Comparison of ENCODE assay signal across 1 cellular context in the genomic region with DNA sequence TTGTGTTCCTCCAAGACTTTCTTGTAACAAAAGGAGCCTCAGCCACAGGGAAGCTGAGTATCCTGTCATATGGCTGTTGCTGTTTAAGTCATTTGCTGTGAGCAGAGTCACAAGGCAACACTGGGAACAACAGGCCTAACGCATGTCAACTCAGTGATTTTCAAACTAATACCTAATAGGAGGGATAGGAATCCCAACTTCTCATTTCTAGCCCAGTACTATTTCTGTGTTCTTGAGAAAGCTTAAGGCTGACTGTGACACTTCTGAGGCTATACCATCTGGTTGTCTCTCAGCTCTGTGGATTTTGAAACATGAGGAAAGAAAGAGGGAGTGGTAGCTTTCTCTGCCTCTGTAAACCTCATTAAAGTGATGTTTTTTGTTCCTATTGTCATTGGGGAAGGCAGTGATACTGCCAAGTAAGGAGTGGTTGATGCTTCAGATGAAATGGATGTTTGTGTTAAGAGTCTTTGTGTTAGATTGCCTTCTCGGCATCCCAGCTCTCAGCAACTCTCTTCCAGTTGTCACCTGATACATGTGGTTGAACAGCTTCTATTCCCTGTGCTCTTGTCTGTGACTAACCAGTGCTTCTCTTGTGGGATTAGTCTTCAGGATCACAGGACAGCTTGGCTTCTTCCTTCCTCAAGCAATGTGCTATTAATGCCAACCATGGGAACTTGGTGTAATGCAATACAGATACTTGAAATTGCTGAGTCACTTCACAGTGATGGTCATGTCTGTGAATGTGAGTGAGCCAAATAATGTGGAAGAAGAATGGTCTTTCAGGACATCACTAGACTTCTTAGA.
TF ChIP-seq lines count a peak whose summit lies in the region.

No MANE protein-coding gene starts in this region.

TF ChIP-seq in K562, 482 proteins besides CTCF, POLR2A, EP300 and RAD21 (continued from another document and continues in another):
- TF ChIP-seq, protein P1, sequence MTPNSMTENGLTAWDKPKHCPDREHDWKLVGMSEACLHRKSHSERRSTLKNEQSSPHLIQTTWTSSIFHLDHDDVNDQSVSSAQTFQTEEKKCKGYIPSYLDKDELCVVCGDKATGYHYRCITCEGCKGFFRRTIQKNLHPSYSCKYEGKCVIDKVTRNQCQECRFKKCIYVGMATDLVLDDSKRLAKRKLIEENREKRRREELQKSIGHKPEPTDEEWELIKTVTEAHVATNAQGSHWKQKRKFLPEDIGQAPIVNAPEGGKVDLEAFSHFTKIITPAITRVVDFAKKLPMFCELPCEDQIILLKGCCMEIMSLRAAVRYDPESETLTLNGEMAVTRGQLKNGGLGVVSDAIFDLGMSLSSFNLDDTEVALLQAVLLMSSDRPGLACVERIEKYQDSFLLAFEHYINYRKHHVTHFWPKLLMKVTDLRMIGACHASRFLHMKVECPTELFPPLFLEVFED (CRISPR knock-in tag; conservative IDR thresholded peaks at IDR 0.05): no peak
- TF ChIP-seq C11orf30 (IDR thresholded peaks at IDR 0.05; ENCODE audit: low read depth): peak; percentile 92
- no peak for TF ChIP-seq MEF2A (IDR thresholded peaks at IDR 0.05; ENCODE audit: control insufficient read depth, low read depth, low read length)
- TF ChIP-seq MAFF (IDR thresholded peaks at IDR 0.05; ENCODE audit: low read length): peak; percentile 94
- TF ChIP-seq SLC30A9 (CRISPR knock-in tag; IDR thresholded peaks at IDR 0.05): no peak
- TF ChIP-seq ZC3H4 (CRISPR knock-in tag; IDR thresholded peaks at IDR 0.05; ENCODE audit: borderline replicate concordance): no peak
- no peak for TF ChIP-seq E2F3 (CRISPR knock-in tag; IDR thresholded peaks at IDR 0.05)
- TF ChIP-seq MAFG (tag; conservative IDR thresholded peaks at IDR 0.05): peak; percentile 99
- TF ChIP-seq ZNF316 (IDR thresholded peaks at IDR 0.05): peak; percentile 96
- no peak for TF ChIP-seq NEUROD1 (IDR thresholded peaks at IDR 0.05; ENCODE audit: borderline replicate concordance, low read depth, low read length, partially characterized antibody)
- no peak for TF ChIP-seq CHD2 (IDR thresholded peaks at IDR 0.05; ENCODE audit: low read depth, low read length)
- TF ChIP-seq, protein P2, sequence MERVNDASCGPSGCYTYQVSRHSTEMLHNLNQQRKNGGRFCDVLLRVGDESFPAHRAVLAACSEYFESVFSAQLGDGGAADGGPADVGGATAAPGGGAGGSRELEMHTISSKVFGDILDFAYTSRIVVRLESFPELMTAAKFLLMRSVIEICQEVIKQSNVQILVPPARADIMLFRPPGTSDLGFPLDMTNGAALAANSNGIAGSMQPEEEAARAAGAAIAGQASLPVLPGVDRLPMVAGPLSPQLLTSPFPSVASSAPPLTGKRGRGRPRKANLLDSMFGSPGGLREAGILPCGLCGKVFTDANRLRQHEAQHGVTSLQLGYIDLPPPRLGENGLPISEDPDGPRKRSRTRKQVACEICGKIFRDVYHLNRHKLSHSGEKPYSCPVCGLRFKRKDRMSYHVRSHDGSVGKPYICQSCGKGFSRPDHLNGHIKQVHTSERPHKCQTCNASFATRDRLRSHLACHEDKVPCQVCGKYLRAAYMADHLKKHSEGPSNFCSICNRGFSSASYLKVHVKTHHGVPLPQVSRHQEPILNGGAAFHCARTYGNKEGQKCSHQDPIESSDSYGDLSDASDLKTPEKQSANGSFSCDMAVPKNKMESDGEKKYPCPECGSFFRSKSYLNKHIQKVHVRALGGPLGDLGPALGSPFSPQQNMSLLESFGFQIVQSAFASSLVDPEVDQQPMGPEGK (CRISPR knock-in tag; IDR thresholded peaks at IDR 0.05; ENCODE audit: borderline replicate concordance): no peak
- no peak for TF ChIP-seq PURB (CRISPR knock-in tag; IDR thresholded peaks at IDR 0.05; ENCODE audit: low read depth)
- peak; percentile 97 for TF ChIP-seq NFE2L1 (tag; IDR thresholded peaks at IDR 0.05; ENCODE audit: borderline replicate concordance, low read depth)
- 0 out of 2 replicates have a peak, but pooled peaks have one; percentile 18 for TF ChIP-seq MEF2D (tag; conservative IDR thresholded peaks at IDR 0.05; ENCODE audit: low read depth)
- no peak for TF ChIP-seq PTBP1 (IDR thresholded peaks at IDR 0.05; ENCODE audit: low read depth, low read length)
- no peak for TF ChIP-seq ZNF780A (CRISPR knock-in tag; IDR thresholded peaks at IDR 0.05)
- TF ChIP-seq DPF2 (IDR thresholded peaks at IDR 0.05): peak; percentile 43; the same call in 1 of the 2 replicates
- TF ChIP-seq, protein P3, sequence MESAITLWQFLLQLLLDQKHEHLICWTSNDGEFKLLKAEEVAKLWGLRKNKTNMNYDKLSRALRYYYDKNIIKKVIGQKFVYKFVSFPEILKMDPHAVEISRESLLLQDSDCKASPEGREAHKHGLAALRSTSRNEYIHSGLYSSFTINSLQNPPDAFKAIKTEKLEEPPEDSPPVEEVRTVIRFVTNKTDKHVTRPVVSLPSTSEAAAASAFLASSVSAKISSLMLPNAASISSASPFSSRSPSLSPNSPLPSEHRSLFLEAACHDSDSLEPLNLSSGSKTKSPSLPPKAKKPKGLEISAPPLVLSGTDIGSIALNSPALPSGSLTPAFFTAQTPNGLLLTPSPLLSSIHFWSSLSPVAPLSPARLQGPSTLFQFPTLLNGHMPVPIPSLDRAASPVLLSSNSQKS (CRISPR knock-in tag; IDR thresholded peaks at IDR 0.05): no peak
- TF ChIP-seq, protein P4, sequence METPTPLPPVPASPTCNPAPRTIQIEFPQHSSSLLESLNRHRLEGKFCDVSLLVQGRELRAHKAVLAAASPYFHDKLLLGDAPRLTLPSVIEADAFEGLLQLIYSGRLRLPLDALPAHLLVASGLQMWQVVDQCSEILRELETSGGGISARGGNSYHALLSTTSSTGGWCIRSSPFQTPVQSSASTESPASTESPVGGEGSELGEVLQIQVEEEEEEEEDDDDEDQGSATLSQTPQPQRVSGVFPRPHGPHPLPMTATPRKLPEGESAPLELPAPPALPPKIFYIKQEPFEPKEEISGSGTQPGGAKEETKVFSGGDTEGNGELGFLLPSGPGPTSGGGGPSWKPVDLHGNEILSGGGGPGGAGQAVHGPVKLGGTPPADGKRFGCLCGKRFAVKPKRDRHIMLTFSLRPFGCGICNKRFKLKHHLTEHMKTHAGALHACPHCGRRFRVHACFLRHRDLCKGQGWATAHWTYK (CRISPR knock-in tag; IDR thresholded peaks at IDR 0.05): 0 out of 2 replicates have a peak, but pooled peaks have one; percentile 28
- TF ChIP-seq NFATC3 (IDR thresholded peaks at IDR 0.05): no peak
- no peak for TF ChIP-seq CEBPG (CRISPR knock-in tag; IDR thresholded peaks at IDR 0.05)
- 0 out of 4 replicates have a peak, but pooled peaks of 1 of the 2 experiments have one; percentile 13 for TF ChIP-seq CEBPG (tag; conservative IDR thresholded peaks at IDR 0.05 in 1 of 2, IDR thresholded peaks at IDR 0.05 in 1 of 2)
- TF ChIP-seq ARID1B (IDR thresholded peaks at IDR 0.05): peak; percentile 36; the same call in 1 of the 2 replicates
- no peak for TF ChIP-seq ZNF41 (CRISPR knock-in tag; conservative IDR thresholded peaks at IDR 0.05)
- peak; percentile 90 for TF ChIP-seq MAFK (IDR thresholded peaks at IDR 0.05; ENCODE audit: low read length)
- TF ChIP-seq, protein P5, sequence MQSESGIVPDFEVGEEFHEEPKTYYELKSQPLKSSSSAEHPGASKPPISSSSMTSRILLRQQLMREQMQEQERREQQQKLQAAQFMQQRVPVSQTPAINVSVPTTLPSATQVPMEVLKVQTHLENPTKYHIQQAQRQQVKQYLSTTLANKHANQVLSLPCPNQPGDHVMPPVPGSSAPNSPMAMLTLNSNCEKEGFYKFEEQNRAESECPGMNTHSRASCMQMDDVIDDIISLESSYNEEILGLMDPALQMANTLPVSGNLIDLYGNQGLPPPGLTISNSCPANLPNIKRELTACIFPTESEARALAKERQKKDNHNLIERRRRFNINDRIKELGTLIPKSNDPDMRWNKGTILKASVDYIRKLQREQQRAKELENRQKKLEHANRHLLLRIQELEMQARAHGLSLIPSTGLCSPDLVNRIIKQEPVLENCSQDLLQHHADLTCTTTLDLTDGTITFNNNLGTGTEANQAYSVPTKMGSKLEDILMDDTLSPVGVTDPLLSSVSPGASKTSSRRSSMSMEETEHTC (IDR thresholded peaks at IDR 0.05): no peak
- TF ChIP-seq ZNF408 (CRISPR knock-in tag; IDR thresholded peaks at IDR 0.05; ENCODE audit: low read depth): no peak
- TF ChIP-seq CBX1 (IDR thresholded peaks at IDR 0.05; ENCODE audit: low read depth): no peak
- no peak for TF ChIP-seq ZNF507 (tag; conservative IDR thresholded peaks at IDR 0.05)
- TF ChIP-seq NFE2 (IDR thresholded peaks at IDR 0.05; ENCODE audit: low read depth): peak; percentile 96
- TF ChIP-seq, protein P6, sequence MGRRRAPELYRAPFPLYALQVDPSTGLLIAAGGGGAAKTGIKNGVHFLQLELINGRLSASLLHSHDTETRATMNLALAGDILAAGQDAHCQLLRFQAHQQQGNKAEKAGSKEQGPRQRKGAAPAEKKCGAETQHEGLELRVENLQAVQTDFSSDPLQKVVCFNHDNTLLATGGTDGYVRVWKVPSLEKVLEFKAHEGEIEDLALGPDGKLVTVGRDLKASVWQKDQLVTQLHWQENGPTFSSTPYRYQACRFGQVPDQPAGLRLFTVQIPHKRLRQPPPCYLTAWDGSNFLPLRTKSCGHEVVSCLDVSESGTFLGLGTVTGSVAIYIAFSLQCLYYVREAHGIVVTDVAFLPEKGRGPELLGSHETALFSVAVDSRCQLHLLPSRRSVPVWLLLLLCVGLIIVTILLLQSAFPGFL (CRISPR knock-in tag; IDR thresholded peaks at IDR 0.05): no peak
- no peak for TF ChIP-seq TFAM (CRISPR knock-in tag; conservative IDR thresholded peaks at IDR 0.05)
- 0 out of 4 replicates have a peak, but pooled peaks of 1 of the 2 experiments have one; percentile 50 for TF ChIP-seq KDM4B (IDR thresholded peaks at IDR 0.05; ENCODE audit: borderline replicate concordance in 2 of 2, low read depth in 1 of 2)
- TF ChIP-seq ZNF324 (CRISPR knock-in tag; IDR thresholded peaks at IDR 0.05): no peak
- TF ChIP-seq CBX2 (IDR thresholded peaks at IDR 0.05; ENCODE audit: insufficient read depth, low read length, poor library complexity, severe bottlenecking): no peak
- TF ChIP-seq, protein P7, sequence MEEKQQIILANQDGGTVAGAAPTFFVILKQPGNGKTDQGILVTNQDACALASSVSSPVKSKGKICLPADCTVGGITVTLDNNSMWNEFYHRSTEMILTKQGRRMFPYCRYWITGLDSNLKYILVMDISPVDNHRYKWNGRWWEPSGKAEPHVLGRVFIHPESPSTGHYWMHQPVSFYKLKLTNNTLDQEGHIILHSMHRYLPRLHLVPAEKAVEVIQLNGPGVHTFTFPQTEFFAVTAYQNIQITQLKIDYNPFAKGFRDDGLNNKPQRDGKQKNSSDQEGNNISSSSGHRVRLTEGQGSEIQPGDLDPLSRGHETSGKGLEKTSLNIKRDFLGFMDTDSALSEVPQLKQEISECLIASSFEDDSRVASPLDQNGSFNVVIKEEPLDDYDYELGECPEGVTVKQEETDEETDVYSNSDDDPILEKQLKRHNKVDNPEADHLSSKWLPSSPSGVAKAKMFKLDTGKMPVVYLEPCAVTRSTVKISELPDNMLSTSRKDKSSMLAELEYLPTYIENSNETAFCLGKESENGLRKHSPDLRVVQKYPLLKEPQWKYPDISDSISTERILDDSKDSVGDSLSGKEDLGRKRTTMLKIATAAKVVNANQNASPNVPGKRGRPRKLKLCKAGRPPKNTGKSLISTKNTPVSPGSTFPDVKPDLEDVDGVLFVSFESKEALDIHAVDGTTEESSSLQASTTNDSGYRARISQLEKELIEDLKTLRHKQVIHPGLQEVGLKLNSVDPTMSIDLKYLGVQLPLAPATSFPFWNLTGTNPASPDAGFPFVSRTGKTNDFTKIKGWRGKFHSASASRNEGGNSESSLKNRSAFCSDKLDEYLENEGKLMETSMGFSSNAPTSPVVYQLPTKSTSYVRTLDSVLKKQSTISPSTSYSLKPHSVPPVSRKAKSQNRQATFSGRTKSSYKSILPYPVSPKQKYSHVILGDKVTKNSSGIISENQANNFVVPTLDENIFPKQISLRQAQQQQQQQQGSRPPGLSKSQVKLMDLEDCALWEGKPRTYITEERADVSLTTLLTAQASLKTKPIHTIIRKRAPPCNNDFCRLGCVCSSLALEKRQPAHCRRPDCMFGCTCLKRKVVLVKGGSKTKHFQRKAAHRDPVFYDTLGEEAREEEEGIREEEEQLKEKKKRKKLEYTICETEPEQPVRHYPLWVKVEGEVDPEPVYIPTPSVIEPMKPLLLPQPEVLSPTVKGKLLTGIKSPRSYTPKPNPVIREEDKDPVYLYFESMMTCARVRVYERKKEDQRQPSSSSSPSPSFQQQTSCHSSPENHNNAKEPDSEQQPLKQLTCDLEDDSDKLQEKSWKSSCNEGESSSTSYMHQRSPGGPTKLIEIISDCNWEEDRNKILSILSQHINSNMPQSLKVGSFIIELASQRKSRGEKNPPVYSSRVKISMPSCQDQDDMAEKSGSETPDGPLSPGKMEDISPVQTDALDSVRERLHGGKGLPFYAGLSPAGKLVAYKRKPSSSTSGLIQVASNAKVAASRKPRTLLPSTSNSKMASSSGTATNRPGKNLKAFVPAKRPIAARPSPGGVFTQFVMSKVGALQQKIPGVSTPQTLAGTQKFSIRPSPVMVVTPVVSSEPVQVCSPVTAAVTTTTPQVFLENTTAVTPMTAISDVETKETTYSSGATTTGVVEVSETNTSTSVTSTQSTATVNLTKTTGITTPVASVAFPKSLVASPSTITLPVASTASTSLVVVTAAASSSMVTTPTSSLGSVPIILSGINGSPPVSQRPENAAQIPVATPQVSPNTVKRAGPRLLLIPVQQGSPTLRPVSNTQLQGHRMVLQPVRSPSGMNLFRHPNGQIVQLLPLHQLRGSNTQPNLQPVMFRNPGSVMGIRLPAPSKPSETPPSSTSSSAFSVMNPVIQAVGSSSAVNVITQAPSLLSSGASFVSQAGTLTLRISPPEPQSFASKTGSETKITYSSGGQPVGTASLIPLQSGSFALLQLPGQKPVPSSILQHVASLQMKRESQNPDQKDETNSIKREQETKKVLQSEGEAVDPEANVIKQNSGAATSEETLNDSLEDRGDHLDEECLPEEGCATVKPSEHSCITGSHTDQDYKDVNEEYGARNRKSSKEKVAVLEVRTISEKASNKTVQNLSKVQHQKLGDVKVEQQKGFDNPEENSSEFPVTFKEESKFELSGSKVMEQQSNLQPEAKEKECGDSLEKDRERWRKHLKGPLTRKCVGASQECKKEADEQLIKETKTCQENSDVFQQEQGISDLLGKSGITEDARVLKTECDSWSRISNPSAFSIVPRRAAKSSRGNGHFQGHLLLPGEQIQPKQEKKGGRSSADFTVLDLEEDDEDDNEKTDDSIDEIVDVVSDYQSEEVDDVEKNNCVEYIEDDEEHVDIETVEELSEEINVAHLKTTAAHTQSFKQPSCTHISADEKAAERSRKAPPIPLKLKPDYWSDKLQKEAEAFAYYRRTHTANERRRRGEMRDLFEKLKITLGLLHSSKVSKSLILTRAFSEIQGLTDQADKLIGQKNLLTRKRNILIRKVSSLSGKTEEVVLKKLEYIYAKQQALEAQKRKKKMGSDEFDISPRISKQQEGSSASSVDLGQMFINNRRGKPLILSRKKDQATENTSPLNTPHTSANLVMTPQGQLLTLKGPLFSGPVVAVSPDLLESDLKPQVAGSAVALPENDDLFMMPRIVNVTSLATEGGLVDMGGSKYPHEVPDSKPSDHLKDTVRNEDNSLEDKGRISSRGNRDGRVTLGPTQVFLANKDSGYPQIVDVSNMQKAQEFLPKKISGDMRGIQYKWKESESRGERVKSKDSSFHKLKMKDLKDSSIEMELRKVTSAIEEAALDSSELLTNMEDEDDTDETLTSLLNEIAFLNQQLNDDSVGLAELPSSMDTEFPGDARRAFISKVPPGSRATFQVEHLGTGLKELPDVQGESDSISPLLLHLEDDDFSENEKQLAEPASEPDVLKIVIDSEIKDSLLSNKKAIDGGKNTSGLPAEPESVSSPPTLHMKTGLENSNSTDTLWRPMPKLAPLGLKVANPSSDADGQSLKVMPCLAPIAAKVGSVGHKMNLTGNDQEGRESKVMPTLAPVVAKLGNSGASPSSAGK (IDR thresholded peaks at IDR 0.05): 0 out of 2 replicates have a peak, but pooled peaks have one; percentile 12
- TF ChIP-seq FUS (optimal IDR thresholded peaks at IDR 0.05; ENCODE audit: low read depth, low read length): no peak
- TF ChIP-seq CREB1 (IDR thresholded peaks at IDR 0.05): no peak
- TF ChIP-seq CREB1 (CRISPR knock-in tag; IDR thresholded peaks at IDR 0.05): no peak
- TF ChIP-seq ZEB2 (IDR thresholded peaks at IDR 0.05): no peak
- TF ChIP-seq ERF (CRISPR knock-in tag; IDR thresholded peaks at IDR 0.05): no peak
